11 cellular contexts compared by ENCODE assay signal in genomic region chr2:178325268-178325667, GRCh38.
"Had no signal": no experiment of that assay in that cellular context is flagged by ENCODE, and none has a peak within 500 bp of the region (broad histone marks: within the 10 kb centered on the region; RNA-seq: fewer than 3 reads in every experiment).

No MANE protein-coding gene starts in this region.

- DNase-seq: GM23248, GOT3, H7, H9, HCEC 1CT, HFFc6 had no signal

- H3K36me3 ChIP-seq: HAP-1 had no signal

- ATAC-seq: GM23338, HCT116 had no signal

- H3K4me3 ChIP-seq: GM23248, GM23338, HAP-1 had no signal

- H3K4me1 ChIP-seq: HAP-1 had no signal

- H3K9me3 ChIP-seq: HAP-1 had no signal

- FAIRE-seq: H1, H54 had no signal
